In the genomic region with DNA sequence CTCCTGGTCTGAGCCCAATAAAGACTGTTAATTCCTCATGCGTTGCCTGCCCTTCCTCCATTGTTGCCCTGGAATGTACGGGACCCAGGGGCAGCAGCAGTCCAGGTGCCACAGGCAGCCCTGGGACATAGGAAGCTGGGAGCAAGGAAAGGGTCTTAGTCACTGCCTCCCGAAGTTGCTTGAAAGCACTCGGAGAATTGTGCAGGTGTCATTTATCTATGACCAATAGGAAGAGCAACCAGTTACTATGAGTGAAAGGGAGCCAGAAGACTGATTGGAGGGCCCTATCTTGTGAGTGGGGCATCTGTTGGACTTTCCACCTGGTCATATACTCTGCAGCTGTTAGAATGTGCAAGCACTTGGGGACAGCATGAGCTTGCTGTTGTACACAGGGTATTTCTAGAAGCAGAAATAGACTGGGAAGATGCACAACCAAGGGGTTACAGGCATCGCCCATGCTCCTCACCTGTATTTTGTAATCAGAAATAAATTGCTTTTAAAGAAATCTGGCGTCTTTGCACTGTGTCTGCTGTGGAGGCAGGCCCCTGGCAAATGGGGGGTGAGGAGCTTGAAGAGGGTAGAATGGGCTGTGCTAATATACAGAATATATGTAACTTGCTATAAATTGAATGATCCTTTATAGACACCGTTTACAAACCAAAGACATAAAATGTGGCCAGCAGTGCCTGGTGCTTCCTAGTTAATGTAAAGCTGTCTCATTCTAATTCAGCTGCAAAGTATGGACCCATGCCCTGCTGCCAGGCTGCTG, we compare ENCODE assay signal across 13 cellular contexts. TPM values are rescaled to one million over a fixed set of nuclear protein-coding genes. Genes with fewer than 3 reads are reported as not detected.
DNase-seq lines count a peak whose midpoint lies in the region; ATAC-seq and TF ChIP-seq lines count a peak whose summit lies in the region.
"Had no signal": no experiment of that assay in that cellular context is flagged by ENCODE, and none has a peak within 500 bp of the region (broad histone marks: within the 10 kb centered on the region; RNA-seq: fewer than 3 reads in every experiment).

No MANE protein-coding gene starts in this region.

- no peak overlapping the region for H2AK5ac ChIP-seq in H9 (ENCODE audit: insufficient read length, low read length)

- H3K79me1 ChIP-seq in H9 (ENCODE audit: insufficient read depth, low read depth, low read length, poor library complexity, severe bottlenecking), result peaks cover 4% of the 10 kb centered on the region

- no peak overlapping the region for H2BK15ac ChIP-seq in H9 (ENCODE audit: low read depth, low read length)

- POLR2A ChIA-PET in CD8-positive, alpha-beta memory T cell (lab: Charles Lee), result no interaction called here

- no peak overlapping the region for H3K4ac ChIP-seq in H9 (ENCODE audit: low read depth, low read length)

- H3K36me3 Mint-ChIP-seq in CD8-positive, alpha-beta memory T cell, result peaks cover 14 to 74% (median 29%) of the 10 kb centered on the region in 3 donors
- H3K36me3 Mint-ChIP-seq in H9 (ENCODE audit: insufficient read depth in 1 of 3, low read depth in 3 of 3) (peaks cover 61 to 66% (median 62%) of the 10 kb centered on the region in 3 experiments), naive B cell (peaks cover 12 to 16% of the 10 kb centered on the region in 2 donors)

- no peak overlapping the region for H2BK5ac ChIP-seq in H9 (ENCODE audit: insufficient read length, low read length)

- no peak overlapping the region for H3K9ac ChIP-seq in H9 (ENCODE audit: extremely low read depth, insufficient read length, low read length)

- H3K9me3 Mint-ChIP-seq in CD8-positive, alpha-beta memory T cell, result peaks cover 0 to 14% (median 6%) of the 10 kb centered on the region in 5 donors
- peaks cover 14 to 15% of the 10 kb centered on the region in 2 experiments; a peak in 4 of 5 replicates for H3K9me3 Mint-ChIP-seq in H9
- no peaks in the 10 kb centered on the region for H3K9me3 Mint-ChIP-seq in naive B cell

- ATAC-seq in naive B cell (ENCODE audit: low read depth in 2 of 2) (no peak), HG02970 (IDR thresholded peaks at IDR 0.05; ENCODE audit: low FRiP score, unreplicated experiment) (no peak), HG02571 (IDR thresholded peaks at IDR 0.05; ENCODE audit: unreplicated experiment) (no peak), left lung (no peak), GM19351 (IDR thresholded peaks at IDR 0.05; ENCODE audit: unreplicated experiment) (no peak)

- CTCF ChIA-PET in CD8-positive, alpha-beta memory T cell (lab: Charles Lee), result interaction anchor here (0.7 to 2.2 kb wide), 5 partner anchors 8 to 77 kb away, joined by 3 to 6 read pairs (median 3); a partner anchor contains a TSS

- H2BK20ac ChIP-seq in H9 (ENCODE audit: low read depth, low read length, poor library complexity, severe bottlenecking), result no peak overlapping the region

- H2BK120ac ChIP-seq in H9 (ENCODE audit: low read depth, low read length, poor library complexity, severe bottlenecking), result no peak overlapping the region

- H3K4me3 Mint-ChIP-seq in CD8-positive, alpha-beta memory T cell, result peak overlapping the region in 4 of 7 donors; percentile 20 to 83 (median 33)
- H3K4me3 Mint-ChIP-seq in H9 (peak overlapping the region in 1 of 2 experiments; percentile 55; a peak in 1 of 5 replicates), naive B cell (peak overlapping the region in 5 of 8 donors; percentile 6 to 79 (median 38))

- H2AFZ ChIP-seq in H9 (ENCODE audit: low read length), result no peak overlapping the region

- H3K23ac ChIP-seq in H9 (ENCODE audit: insufficient read length, low read depth, low read length), result no peak overlapping the region

- peak overlapping the region; percentile 83 to 97 (median 93) for H3K27ac Mint-ChIP-seq in CD8-positive, alpha-beta memory T cell
- H3K27ac Mint-ChIP-seq in H9 (peak overlapping the region; percentile 75 to 96 (median 77); a peak in 4 of 7 replicates), naive B cell (peak overlapping the region in 5 of 6 donors; percentile 42 to 85 (median 80))

- intact Hi-C loops in left lung (cut with DNase I), result no loop called here

- peaks cover 61 to 79% (median 74%) of the 10 kb centered on the region in 3 donors for H3K4me1 Mint-ChIP-seq in CD8-positive, alpha-beta memory T cell
- H3K4me1 Mint-ChIP-seq in H9 (peaks cover 13 to 21% of the 10 kb centered on the region in 2 experiments), naive B cell (peaks cover 20 to 58% (median 45%) of the 10 kb centered on the region in 3 donors)

- TF ChIP-seq CTCF in H9 (conservative IDR thresholded peaks at IDR 0.05), result no peak
- TF ChIP-seq CTCF in left lung (IDR thresholded peaks at IDR 0.05), result no peak

- H3K14ac ChIP-seq in H9 (ENCODE audit: insufficient read depth, low read length), result no peak overlapping the region

- H3K4me2 ChIP-seq in H9 (ENCODE audit: insufficient read depth, insufficient read length, low read length), result no peak overlapping the region

- no peak overlapping the region for H3T11ph ChIP-seq in H9 (ENCODE audit: low read length)

- no peak overlapping the region for H3K27ac ChIP-seq in CD8-positive, alpha-beta memory T cell (ENCODE audit: low read depth, low read length)
- no peak overlapping the region for H3K27ac ChIP-seq in H9 (ENCODE audit: insufficient read length, low read depth, low read length)
- no peak overlapping the region for H3K27ac ChIP-seq in left lung

- H3K79me2 ChIP-seq in H9 (ENCODE audit: insufficient read depth, low read length), result peaks cover 21% of the 10 kb centered on the region

- WGBS in H9 (ENCODE audit: extremely low coverage, insufficient read length, low lambda C conversion rate), result no CpG with 5 or more reads among the region's 7 CpGs

- H3K27me3 Mint-ChIP-seq in CD8-positive, alpha-beta memory T cell, result peaks cover 0 to 10% of the 10 kb centered on the region in 2 donors
- H3K27me3 Mint-ChIP-seq in H9 (ENCODE audit: low read depth) (peaks cover 11% of the 10 kb centered on the region; the same call in 1 of the 2 replicates), naive B cell (no peaks in the 10 kb centered on the region)

- H3K27me3 ChIP-seq in CD8-positive, alpha-beta memory T cell (ENCODE audit: insufficient read depth, low read length, poor library complexity, severe bottlenecking), result no peaks in the 10 kb centered on the region
- H3K27me3 ChIP-seq in H9 (ENCODE audit: insufficient read depth, low read length) (no peaks in the 10 kb centered on the region), left lung (no peaks in the 10 kb centered on the region)

- no peak overlapping the region for H3K56ac ChIP-seq in H9 (ENCODE audit: insufficient read length, low read depth, low read length)

- no peaks in the 10 kb centered on the region for H4K20me1 ChIP-seq in H9 (ENCODE audit: control insufficient read depth, insufficient read depth, insufficient read length)

- DNase-seq in CD8-positive, alpha-beta memory T cell, result no peak
- DNase-seq in H9 (no peak), naive B cell (no peak), left lung (no peak)
- peak; percentile 76 for DNase-seq in activated CD8-positive, alpha-beta memory T cell treated with anti-CD3 and anti-CD28 coated beads, Interleukin-2, amount 50 U/mL, for 48 hours
- DNase-seq: GF-D8; NCI-H1092; NK-92 treated with Interleukin-12 subunit alpha and Interleukin-12 subunit beta, amount 100 ng/mL, for 24 hours; stimulated activated naive CD4-positive, alpha-beta T cell treated with Interleukin-2 at 50 U/mL for 16 hours; T1000 had no signal

- H3K9me3 ChIP-seq in CD8-positive, alpha-beta memory T cell (ENCODE audit: low read length), result no peaks in the 10 kb centered on the region
- H3K9me3 ChIP-seq in H9 (ENCODE audit: control insufficient read depth, low read depth, low read length), result no peaks in the 10 kb centered on the region
- no peaks in the 10 kb centered on the region for H3K9me3 ChIP-seq in left lung

- H4K8ac ChIP-seq in H9 (replicated peaks; ENCODE audit: insufficient read length, low read depth, low read length), result no peak overlapping the region

- H4K91ac ChIP-seq in H9 (ENCODE audit: insufficient read length, low read depth, low read length), result no peak overlapping the region

- H4K5ac ChIP-seq in H9 (ENCODE audit: insufficient read length, low read depth, low read length), result no peak overlapping the region

- H3K4me3 ChIP-seq in CD8-positive, alpha-beta memory T cell (ENCODE audit: low read length), result no peak overlapping the region
- H3K4me3 ChIP-seq in left lung, result no peak overlapping the region

- peaks cover 17% of the 10 kb centered on the region for H3K23me2 ChIP-seq in H9 (ENCODE audit: insufficient read length, low read depth, low read length, poor library complexity, severe bottlenecking)

- peaks cover 44% of the 10 kb centered on the region for H3K36me3 ChIP-seq in CD8-positive, alpha-beta memory T cell (ENCODE audit: insufficient read depth, low read length)
- peaks cover 0 to 52% of the 10 kb centered on the region in 2 donors for H3K36me3 ChIP-seq in left lung

- H3K18ac ChIP-seq in H9 (ENCODE audit: insufficient read length, low read depth, low read length), result no peak overlapping the region

- H2BK12ac ChIP-seq in H9 (ENCODE audit: insufficient read length, low read depth, low read length), result no peak overlapping the region

- peaks cover 48% of the 10 kb centered on the region for H3K4me1 ChIP-seq in CD8-positive, alpha-beta memory T cell (ENCODE audit: insufficient read depth, low read length)
- no peaks in the 10 kb centered on the region for H3K4me1 ChIP-seq in H9 (ENCODE audit: insufficient read depth, low read length)
- peaks cover 20 to 36% of the 10 kb centered on the region in 2 donors for H3K4me1 ChIP-seq in left lung

RNA-seq across cellular contexts. Expression of a gene that starts 4.2 kb away (rescaled TPM):
- total RNA-seq in CD8-positive, alpha-beta memory T cell, result 1,000 to 10,000 TPM; 2,863 to 2,871 TPM
- polyA plus RNA-seq in CD8-positive, alpha-beta memory T cell, result 1,959 TPM
- total RNA-seq in H9 (2021) (2,503 and 2,512 TPM in 2 replicates), left lung (1,000 to 10,000 TPM; 1,463 to 1,657 TPM)
- 1,000 to 10,000 TPM; 2,581 to 3,900 (median 3,339) TPM for polyA plus RNA-seq in naive B cell (ENCODE audit: low read depth in 6 of 6)

RNA-seq across cellular contexts. Expression of a gene that starts 4.6 kb away (rescaled TPM):
- total RNA-seq in CD8-positive, alpha-beta memory T cell, result 1,000 to 10,000 TPM; 3,865 to 3,912 TPM
- 2,679 TPM for polyA plus RNA-seq in CD8-positive, alpha-beta memory T cell
- total RNA-seq in H9 (2021) (3,286 and 3,356 TPM in 2 replicates), left lung (1,000 to 10,000 TPM; 1,924 to 2,053 TPM)
- 1,000 to 10,000 TPM; 1,519 to 3,103 (median 2,606) TPM for polyA plus RNA-seq in naive B cell (ENCODE audit: low read depth in 6 of 6)

RNA-seq across cellular contexts. Expression of a gene that starts 18.0 kb away (rescaled TPM):
- total RNA-seq in CD8-positive, alpha-beta memory T cell, result 10 to 100 TPM; 63.9 to 71.5 TPM
- 148 TPM for polyA plus RNA-seq in CD8-positive, alpha-beta memory T cell
- total RNA-seq in H9 (2021) (2.1 and 2.6 TPM in 2 replicates), left lung (10 to 100 TPM in 1 of 2 donors, 1 to 10 TPM in 1; 6.8 to 10.1 TPM)
- polyA plus RNA-seq in naive B cell (ENCODE audit: low read depth in 6 of 6), result 10 to 100 TPM in 5 of 6 donors, 1 to 10 TPM in 1; 9.5 to 15.0 (median 11.4) TPM

RNA-seq across cellular contexts. Expression of a gene that starts 20.5 kb away (rescaled TPM):
- total RNA-seq in CD8-positive, alpha-beta memory T cell, result 10 to 100 TPM; 16.2 to 16.3 TPM
- polyA plus RNA-seq in CD8-positive, alpha-beta memory T cell, result 52.4 TPM
- total RNA-seq in H9 (2021) (41.1 and 45.4 TPM in 2 replicates), left lung (100 to 1,000 TPM; 283 to 288 TPM)
- polyA plus RNA-seq in naive B cell (ENCODE audit: low read depth in 6 of 6), result 10 to 100 TPM; 56.7 to 69.7 (median 62.7) TPM

RNA-seq across cellular contexts. Expression of a gene that starts 35.8 kb away (rescaled TPM):
- total RNA-seq in CD8-positive, alpha-beta memory T cell, result 1 to 10 TPM; 1.4 to 1.7 TPM
- polyA plus RNA-seq in CD8-positive, alpha-beta memory T cell, result 2.1 TPM
- 14.5 and 15.0 TPM in 2 replicates for total RNA-seq in H9 (2021)
- under 1 TPM in 2 of 6 donors, not detected in 4; 0.17 to 0.43 TPM for polyA plus RNA-seq in naive B cell (ENCODE audit: low read depth in 6 of 6)
- total RNA-seq in left lung, result 10 to 100 TPM; 55.4 to 65.3 TPM

Comparison
In these comparisons a context has a peak if more than half of its experiments do, and no peak if none do; other contexts are left out.
1. RNA of a gene that starts 18.0 kb away (total RNA-seq): 63.9 to 71.5 TPM in CD8-positive, alpha-beta memory T cell; 6.8 to 10.1 TPM in left lung and 2.1 to 2.6 TPM in H9; every median in the first group is over 4 times any median in the second.
2. Peak in every context shown above with its lines, with median percentiles within 50 percentile points of each other: H3K27ac Mint-ChIP-seq.